In the genomic region with DNA sequence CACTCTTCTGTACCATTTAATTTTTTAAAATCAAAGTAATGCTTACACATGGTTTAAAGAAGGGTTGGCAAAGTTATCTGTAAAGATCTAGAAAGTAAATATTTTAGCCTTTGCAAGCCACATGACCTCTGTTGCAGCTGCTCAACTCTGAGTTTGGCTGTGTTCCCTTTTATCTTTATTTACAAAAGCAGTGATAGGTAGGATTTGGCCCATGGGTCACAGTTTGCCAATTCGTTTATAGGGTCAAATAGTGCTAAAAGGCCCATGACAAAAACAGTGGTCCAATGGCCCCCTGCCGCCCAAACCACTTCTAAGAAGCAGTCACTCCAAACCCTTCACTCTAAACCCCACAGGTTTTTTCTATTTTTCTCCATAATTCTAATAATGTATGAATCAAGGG, we compare ENCODE assay signal across 1 cellular context.
A peak's percentile ranks its signal among the peaks of the same experiment; 100 is the strongest.
TF ChIP-seq lines count a peak whose summit lies in the region.

No MANE protein-coding gene starts in this region.

TF ChIP-seq in HepG2, 621 proteins besides CTCF, POLR2A, EP300 and RAD21 (continues in another document):
- TF ChIP-seq MLXIP (CRISPR knock-in tag; IDR thresholded peaks at IDR 0.05; ENCODE audit: borderline replicate concordance) (0 out of 2 replicates have a peak, but pooled peaks have one; percentile 49), ZNF781 (CRISPR knock-in tag; IDR thresholded peaks at IDR 0.05; ENCODE audit: borderline replicate concordance, not compliant biosample characterization) (no peak), ZNF558 (CRISPR knock-in tag; IDR thresholded peaks at IDR 0.05; ENCODE audit: borderline replicate concordance) (no peak), NCOA2 (CRISPR knock-in tag; IDR thresholded peaks at IDR 0.05) (peak; percentile 47; the same call in 1 of the 2 replicates), ZNF383 (CRISPR knock-in tag; IDR thresholded peaks at IDR 0.05; ENCODE audit: borderline replicate concordance) (no peak), ZNF34 (CRISPR knock-in tag; IDR thresholded peaks at IDR 0.05; ENCODE audit: borderline replicate concordance) (no peak), ZNF567 (CRISPR knock-in tag; IDR thresholded peaks at IDR 0.05; ENCODE audit: borderline replicate concordance) (no peak), PRPF4 (IDR thresholded peaks at IDR 0.05; ENCODE audit: low read depth, low read length, poor library complexity, severe bottlenecking) (no peak), ZBTB38 (CRISPR knock-in tag; IDR thresholded peaks at IDR 0.05) (no peak), NR2F1 (CRISPR knock-in tag; IDR thresholded peaks at IDR 0.05) (peak; percentile 77 to 90), HCFC1 (IDR thresholded peaks at IDR 0.05; ENCODE audit: low read depth, low read length) (no peak), KLF6 (CRISPR knock-in tag; IDR thresholded peaks at IDR 0.05) (no peak), PHF20 (CRISPR knock-in tag; IDR thresholded peaks at IDR 0.05) (no peak), SOX5 (CRISPR knock-in tag; IDR thresholded peaks at IDR 0.05; ENCODE audit: borderline replicate concordance) (peak; percentile 46; the same call in 1 of the 2 replicates), ZSCAN20 (CRISPR knock-in tag; IDR thresholded peaks at IDR 0.05; ENCODE audit: borderline replicate concordance) (peak; percentile 57; the same call in 1 of the 2 replicates), SUZ12 (IDR thresholded peaks at IDR 0.05; ENCODE audit: low read depth, low read length) (no peak), MEIS1 (CRISPR knock-in tag; IDR thresholded peaks at IDR 0.05; ENCODE audit: borderline replicate concordance) (no peak), ZNF543 (CRISPR knock-in tag; IDR thresholded peaks at IDR 0.05) (no peak), ZNF562 (CRISPR knock-in tag; IDR thresholded peaks at IDR 0.05; ENCODE audit: borderline replicate concordance) (no peak), MED1 (CRISPR knock-in tag; IDR thresholded peaks at IDR 0.05) (peak; percentile 74), ZNF333 (CRISPR knock-in tag; IDR thresholded peaks at IDR 0.05; ENCODE audit: borderline replicate concordance) (no peak), DNMT1 (CRISPR knock-in tag; IDR thresholded peaks at IDR 0.05) (no peak), ZFP36L2 (CRISPR knock-in tag; IDR thresholded peaks at IDR 0.05) (no peak), ZNF589 (CRISPR knock-in tag; conservative IDR thresholded peaks at IDR 0.05) (no peak), POGZ (CRISPR knock-in tag; IDR thresholded peaks at IDR 0.05) (peak; percentile 97), ZNF12 (CRISPR knock-in tag; IDR thresholded peaks at IDR 0.05) (no peak), ATAD3A (CRISPR knock-in tag; IDR thresholded peaks at IDR 0.05) (no peak), ZNF160 (CRISPR knock-in tag; IDR thresholded peaks at IDR 0.05) (no peak), STAG1 (CRISPR knock-in tag; IDR thresholded peaks at IDR 0.05) (no peak), ATM (IDR thresholded peaks at IDR 0.05; ENCODE audit: borderline replicate concordance) (no peak), ZNF263 (CRISPR knock-in tag; IDR thresholded peaks at IDR 0.05) (no peak), TAF15 (IDR thresholded peaks at IDR 0.05; ENCODE audit: low read depth, low read length, poor library complexity, severe bottlenecking) (no peak), ZNF234 (CRISPR knock-in tag; conservative IDR thresholded peaks at IDR 0.05) (no peak)
- TF ChIP-seq, protein P1, sequence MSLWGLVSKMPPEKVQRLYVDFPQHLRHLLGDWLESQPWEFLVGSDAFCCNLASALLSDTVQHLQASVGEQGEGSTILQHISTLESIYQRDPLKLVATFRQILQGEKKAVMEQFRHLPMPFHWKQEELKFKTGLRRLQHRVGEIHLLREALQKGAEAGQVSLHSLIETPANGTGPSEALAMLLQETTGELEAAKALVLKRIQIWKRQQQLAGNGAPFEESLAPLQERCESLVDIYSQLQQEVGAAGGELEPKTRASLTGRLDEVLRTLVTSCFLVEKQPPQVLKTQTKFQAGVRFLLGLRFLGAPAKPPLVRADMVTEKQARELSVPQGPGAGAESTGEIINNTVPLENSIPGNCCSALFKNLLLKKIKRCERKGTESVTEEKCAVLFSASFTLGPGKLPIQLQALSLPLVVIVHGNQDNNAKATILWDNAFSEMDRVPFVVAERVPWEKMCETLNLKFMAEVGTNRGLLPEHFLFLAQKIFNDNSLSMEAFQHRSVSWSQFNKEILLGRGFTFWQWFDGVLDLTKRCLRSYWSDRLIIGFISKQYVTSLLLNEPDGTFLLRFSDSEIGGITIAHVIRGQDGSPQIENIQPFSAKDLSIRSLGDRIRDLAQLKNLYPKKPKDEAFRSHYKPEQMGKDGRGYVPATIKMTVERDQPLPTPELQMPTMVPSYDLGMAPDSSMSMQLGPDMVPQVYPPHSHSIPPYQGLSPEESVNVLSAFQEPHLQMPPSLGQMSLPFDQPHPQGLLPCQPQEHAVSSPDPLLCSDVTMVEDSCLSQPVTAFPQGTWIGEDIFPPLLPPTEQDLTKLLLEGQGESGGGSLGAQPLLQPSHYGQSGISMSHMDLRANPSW (CRISPR knock-in tag; IDR thresholded peaks at IDR 0.05; ENCODE audit: borderline replicate concordance), result no peak
- TF ChIP-seq, protein P2, sequence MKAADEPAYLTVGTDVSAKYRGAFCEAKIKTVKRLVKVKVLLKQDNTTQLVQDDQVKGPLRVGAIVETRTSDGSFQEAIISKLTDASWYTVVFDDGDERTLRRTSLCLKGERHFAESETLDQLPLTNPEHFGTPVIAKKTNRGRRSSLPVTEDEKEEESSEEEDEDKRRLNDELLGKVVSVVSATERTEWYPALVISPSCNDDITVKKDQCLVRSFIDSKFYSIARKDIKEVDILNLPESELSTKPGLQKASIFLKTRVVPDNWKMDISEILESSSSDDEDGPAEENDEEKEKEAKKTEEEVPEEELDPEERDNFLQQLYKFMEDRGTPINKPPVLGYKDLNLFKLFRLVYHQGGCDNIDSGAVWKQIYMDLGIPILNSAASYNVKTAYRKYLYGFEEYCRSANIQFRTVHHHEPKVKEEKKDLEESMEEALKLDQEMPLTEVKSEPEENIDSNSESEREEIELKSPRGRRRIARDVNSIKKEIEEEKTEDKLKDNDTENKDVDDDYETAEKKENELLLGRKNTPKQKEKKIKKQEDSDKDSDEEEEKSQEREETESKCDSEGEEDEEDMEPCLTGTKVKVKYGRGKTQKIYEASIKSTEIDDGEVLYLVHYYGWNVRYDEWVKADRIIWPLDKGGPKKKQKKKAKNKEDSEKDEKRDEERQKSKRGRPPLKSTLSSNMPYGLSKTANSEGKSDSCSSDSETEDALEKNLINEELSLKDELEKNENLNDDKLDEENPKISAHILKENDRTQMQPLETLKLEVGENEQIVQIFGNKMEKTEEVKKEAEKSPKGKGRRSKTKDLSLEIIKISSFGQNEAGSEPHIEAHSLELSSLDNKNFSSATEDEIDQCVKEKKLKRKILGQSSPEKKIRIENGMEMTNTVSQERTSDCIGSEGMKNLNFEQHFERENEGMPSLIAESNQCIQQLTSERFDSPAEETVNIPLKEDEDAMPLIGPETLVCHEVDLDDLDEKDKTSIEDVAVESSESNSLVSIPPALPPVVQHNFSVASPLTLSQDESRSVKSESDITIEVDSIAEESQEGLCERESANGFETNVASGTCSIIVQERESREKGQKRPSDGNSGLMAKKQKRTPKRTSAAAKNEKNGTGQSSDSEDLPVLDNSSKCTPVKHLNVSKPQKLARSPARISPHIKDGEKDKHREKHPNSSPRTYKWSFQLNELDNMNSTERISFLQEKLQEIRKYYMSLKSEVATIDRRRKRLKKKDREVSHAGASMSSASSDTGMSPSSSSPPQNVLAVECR (CRISPR knock-in tag; IDR thresholded peaks at IDR 0.05; ENCODE audit: borderline replicate concordance), result no peak
- TF ChIP-seq, protein P3, sequence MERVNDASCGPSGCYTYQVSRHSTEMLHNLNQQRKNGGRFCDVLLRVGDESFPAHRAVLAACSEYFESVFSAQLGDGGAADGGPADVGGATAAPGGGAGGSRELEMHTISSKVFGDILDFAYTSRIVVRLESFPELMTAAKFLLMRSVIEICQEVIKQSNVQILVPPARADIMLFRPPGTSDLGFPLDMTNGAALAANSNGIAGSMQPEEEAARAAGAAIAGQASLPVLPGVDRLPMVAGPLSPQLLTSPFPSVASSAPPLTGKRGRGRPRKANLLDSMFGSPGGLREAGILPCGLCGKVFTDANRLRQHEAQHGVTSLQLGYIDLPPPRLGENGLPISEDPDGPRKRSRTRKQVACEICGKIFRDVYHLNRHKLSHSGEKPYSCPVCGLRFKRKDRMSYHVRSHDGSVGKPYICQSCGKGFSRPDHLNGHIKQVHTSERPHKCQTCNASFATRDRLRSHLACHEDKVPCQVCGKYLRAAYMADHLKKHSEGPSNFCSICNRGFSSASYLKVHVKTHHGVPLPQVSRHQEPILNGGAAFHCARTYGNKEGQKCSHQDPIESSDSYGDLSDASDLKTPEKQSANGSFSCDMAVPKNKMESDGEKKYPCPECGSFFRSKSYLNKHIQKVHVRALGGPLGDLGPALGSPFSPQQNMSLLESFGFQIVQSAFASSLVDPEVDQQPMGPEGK (CRISPR knock-in tag; IDR thresholded peaks at IDR 0.05), result no peak
- TF ChIP-seq, protein P4, sequence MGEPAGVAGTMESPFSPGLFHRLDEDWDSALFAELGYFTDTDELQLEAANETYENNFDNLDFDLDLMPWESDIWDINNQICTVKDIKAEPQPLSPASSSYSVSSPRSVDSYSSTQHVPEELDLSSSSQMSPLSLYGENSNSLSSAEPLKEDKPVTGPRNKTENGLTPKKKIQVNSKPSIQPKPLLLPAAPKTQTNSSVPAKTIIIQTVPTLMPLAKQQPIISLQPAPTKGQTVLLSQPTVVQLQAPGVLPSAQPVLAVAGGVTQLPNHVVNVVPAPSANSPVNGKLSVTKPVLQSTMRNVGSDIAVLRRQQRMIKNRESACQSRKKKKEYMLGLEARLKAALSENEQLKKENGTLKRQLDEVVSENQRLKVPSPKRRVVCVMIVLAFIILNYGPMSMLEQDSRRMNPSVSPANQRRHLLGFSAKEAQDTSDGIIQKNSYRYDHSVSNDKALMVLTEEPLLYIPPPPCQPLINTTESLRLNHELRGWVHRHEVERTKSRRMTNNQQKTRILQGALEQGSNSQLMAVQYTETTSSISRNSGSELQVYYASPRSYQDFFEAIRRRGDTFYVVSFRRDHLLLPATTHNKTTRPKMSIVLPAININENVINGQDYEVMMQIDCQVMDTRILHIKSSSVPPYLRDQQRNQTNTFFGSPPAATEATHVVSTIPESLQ (CRISPR knock-in tag; conservative IDR thresholded peaks at IDR 0.05), result no peak
- TF ChIP-seq, protein P5, sequence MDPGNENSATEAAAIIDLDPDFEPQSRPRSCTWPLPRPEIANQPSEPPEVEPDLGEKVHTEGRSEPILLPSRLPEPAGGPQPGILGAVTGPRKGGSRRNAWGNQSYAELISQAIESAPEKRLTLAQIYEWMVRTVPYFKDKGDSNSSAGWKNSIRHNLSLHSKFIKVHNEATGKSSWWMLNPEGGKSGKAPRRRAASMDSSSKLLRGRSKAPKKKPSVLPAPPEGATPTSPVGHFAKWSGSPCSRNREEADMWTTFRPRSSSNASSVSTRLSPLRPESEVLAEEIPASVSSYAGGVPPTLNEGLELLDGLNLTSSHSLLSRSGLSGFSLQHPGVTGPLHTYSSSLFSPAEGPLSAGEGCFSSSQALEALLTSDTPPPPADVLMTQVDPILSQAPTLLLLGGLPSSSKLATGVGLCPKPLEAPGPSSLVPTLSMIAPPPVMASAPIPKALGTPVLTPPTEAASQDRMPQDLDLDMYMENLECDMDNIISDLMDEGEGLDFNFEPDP (CRISPR knock-in tag; conservative IDR thresholded peaks at IDR 0.05), result no peak
- TF ChIP-seq, protein P6, sequence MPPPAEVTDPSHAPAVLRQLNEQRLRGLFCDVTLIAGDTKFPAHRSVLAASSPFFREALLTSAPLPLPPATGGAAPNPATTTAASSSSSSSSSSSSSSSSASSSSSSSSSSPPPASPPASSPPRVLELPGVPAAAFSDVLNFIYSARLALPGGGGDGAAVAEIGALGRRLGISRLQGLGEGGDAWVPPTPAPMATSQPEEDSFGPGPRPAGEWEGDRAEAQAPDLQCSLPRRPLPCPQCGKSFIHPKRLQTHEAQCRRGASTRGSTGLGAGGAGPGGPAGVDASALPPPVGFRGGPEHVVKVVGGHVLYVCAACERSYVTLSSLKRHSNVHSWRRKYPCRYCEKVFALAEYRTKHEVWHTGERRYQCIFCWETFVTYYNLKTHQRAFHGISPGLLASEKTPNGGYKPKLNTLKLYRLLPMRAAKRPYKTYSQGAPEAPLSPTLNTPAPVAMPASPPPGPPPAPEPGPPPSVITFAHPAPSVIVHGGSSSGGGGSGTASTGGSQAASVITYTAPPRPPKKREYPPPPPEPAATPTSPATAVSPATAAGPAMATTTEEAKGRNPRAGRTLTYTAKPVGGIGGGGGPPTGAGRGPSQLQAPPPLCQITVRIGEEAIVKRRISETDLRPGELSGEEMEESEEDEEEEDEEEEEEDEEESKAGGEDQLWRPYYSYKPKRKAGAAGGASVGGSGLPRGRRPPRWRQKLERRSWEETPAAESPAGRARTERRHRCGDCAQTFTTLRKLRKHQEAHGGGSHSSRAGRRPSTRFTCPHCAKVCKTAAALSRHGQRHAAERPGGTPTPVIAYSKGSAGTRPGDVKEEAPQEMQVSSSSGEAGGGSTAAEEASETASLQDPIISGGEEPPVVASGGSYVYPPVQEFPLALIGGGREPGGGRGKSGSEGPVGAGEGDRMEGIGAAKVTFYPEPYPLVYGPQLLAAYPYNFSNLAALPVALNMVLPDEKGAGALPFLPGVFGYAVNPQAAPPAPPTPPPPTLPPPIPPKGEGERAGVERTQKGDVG (CRISPR knock-in tag; IDR thresholded peaks at IDR 0.05; ENCODE audit: borderline replicate concordance), result no peak
- TF ChIP-seq, protein P7, sequence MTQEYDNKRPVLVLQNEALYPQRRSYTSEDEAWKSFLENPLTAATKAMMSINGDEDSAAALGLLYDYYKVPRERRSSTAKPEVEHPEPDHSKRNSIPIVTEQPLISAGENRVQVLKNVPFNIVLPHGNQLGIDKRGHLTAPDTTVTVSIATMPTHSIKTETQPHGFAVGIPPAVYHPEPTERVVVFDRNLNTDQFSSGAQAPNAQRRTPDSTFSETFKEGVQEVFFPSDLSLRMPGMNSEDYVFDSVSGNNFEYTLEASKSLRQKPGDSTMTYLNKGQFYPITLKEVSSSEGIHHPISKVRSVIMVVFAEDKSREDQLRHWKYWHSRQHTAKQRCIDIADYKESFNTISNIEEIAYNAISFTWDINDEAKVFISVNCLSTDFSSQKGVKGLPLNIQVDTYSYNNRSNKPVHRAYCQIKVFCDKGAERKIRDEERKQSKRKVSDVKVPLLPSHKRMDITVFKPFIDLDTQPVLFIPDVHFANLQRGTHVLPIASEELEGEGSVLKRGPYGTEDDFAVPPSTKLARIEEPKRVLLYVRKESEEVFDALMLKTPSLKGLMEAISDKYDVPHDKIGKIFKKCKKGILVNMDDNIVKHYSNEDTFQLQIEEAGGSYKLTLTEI (CRISPR knock-in tag; conservative IDR thresholded peaks at IDR 0.05), result no peak
